9 cellular contexts compared by ENCODE assay signal in the genomic region with DNA sequence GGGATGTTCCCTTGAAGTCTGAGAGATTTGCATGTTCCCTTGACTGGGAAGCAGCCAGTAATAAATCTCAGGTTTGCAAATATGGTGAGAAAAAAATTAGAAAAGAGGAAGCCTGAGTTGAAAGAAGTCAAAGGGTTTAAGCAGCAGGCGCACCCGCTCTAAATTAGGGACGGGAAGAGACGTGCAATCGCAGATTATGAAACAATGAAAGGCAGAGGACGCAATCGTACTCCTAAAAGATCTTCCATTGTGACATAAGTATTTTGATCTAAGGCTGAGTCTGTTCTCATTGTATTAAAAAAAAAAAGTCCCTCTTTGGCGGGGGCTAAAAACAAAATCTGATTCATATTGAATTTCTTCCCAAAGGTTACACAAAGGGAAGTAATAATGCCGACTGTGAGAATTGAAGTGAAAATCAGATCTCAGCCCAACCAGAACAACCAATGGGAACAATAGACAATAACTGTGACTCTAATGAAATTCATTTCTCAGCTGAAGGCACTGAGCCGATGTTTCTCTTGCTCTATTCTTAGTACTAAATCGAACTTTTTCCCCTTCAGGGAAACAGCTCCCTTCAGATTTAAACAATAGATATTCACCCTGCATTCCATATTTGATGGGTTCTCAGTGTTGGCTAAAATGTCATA. TPM values are rescaled to one million over a fixed set of nuclear protein-coding genes. Genes with fewer than 3 reads are reported as not detected.
DNase-seq lines count a peak whose midpoint lies in the region; ATAC-seq, FAIRE-seq and TF ChIP-seq lines count a peak whose summit lies in the region.
"Had no signal": no experiment of that assay in that cellular context is flagged by ENCODE, and none has a peak within 500 bp of the region (broad histone marks: within the 10 kb centered on the region; RNA-seq: fewer than 3 reads in every experiment).

No MANE protein-coding gene starts in this region.

- FAIRE-seq in HepG2 (lab: Jason Lieb, UNC) (no peak), GM12878 (lab: Jason Lieb, UNC) (no peak)

- TF ChIP-seq EP300 in HepG2 (IDR thresholded peaks at IDR 0.05; ENCODE audit: low read depth in 2 of 2, low read length in 2 of 2) (no peak), HepG2 (CRISPR knock-in tag; IDR thresholded peaks at IDR 0.05; ENCODE audit: borderline replicate concordance) (no peak), GM12878 (IDR thresholded peaks at IDR 0.05; ENCODE audit: borderline replicate concordance in 1 of 2, control insufficient read depth in 1 of 2, low read depth in 2 of 2, low read length in 2 of 2) (no peak)

- H3K9ac ChIP-seq in liver (ENCODE audit: low read depth in 1 of 2, low read length in 2 of 2) (no peak overlapping the region), HepG2 (ENCODE audit: insufficient read depth, low read depth, low read length) (no peak overlapping the region), GM12878 (ENCODE audit: control insufficient read depth, insufficient read depth, low read length) (no peak overlapping the region)

- CTCF ChIA-PET in HepG2 (lab: Yijun Ruan, JAX; ENCODE audit: low intra/inter-chr PET ratio, low total read pairs) (no interaction called here), GM12878 (lab: Yijun Ruan, JAX) (interaction anchor here (0.7 kb wide), 1 partner anchor 12 kb away, joined by 4 read pairs; no protein-coding TSS in a partner anchor)

- H2AFZ ChIP-seq in HepG2 (ENCODE audit: low read length) = no peak overlapping the region
- peak overlapping the region; percentile 54 for H2AFZ ChIP-seq in GM12878 (ENCODE audit: control insufficient read depth, low read depth, low read length)

- SMC1A ChIA-PET in GM12878 (lab: Charles Lee; ENCODE audit: uncharacterized antibody, unreplicated experiment) = interaction anchor here (0.7 kb wide), 1 partner anchor 61 kb away, joined by 3 read pairs; no protein-coding TSS in a partner anchor

- H3K27ac ChIP-seq in liver (ENCODE audit: low read depth in 1 of 2, low read length in 2 of 2) = peak overlapping the region; percentile 20 to 31
- H3K27ac ChIP-seq in HepG2 (ENCODE audit: extremely low read length, insufficient read depth, low read length) = no peak overlapping the region
- no peak overlapping the region for H3K27ac ChIP-seq in GM12878 (ENCODE audit: control insufficient read depth, insufficient read depth)
- peak overlapping the region; percentile 24 for H3K27ac ChIP-seq in lower lobe of right lung
- H3K27ac ChIP-seq in upper lobe of right lung = peak overlapping the region; percentile 24
- H3K27ac ChIP-seq: psoas muscle had no signal

- H3K4me1 ChIP-seq in liver (ENCODE audit: control insufficient read depth in 4 of 4, insufficient read depth in 4 of 4, low read length in 3 of 4) (no peaks in the 10 kb centered on the region), HepG2 (ENCODE audit: insufficient read depth, low read length) (peaks cover 20% of the 10 kb centered on the region), GM12878 (ENCODE audit: control insufficient read depth, insufficient read depth, low read length) (no peaks in the 10 kb centered on the region), lower lobe of right lung (no peaks in the 10 kb centered on the region), upper lobe of right lung (no peaks in the 10 kb centered on the region)
- H3K4me1 ChIP-seq: psoas muscle had no signal

- H3K4me2 ChIP-seq in HepG2 (ENCODE audit: low read depth, low read length) = no peak overlapping the region
- H3K4me2 ChIP-seq in GM12878 (ENCODE audit: control insufficient read depth, insufficient read depth) = peak overlapping the region; percentile 38; the same call in 1 of the 2 replicates

- H3K36me3 ChIP-seq in liver (ENCODE audit: control insufficient read depth in 4 of 4, insufficient read depth in 3 of 4, low read depth in 1 of 4, low read length in 3 of 4) = no peaks in the 10 kb centered on the region
- H3K36me3 ChIP-seq in HepG2 (replicated peaks in 1 of 2; ENCODE audit: control insufficient read depth in 1 of 2, insufficient read depth in 2 of 2, low read length in 2 of 2) = no peaks in the 10 kb centered on the region
- H3K36me3 ChIP-seq in GM12878 (ENCODE audit: control insufficient read depth in 2 of 2, insufficient read depth in 2 of 2, low read length in 1 of 2) = no peaks in the 10 kb centered on the region
- H3K36me3 ChIP-seq in lower lobe of right lung = no peaks in the 10 kb centered on the region
- no peaks in the 10 kb centered on the region for H3K36me3 ChIP-seq in upper lobe of right lung

- H3K79me2 ChIP-seq in HepG2 (ENCODE audit: insufficient read depth, low read length) (no peaks in the 10 kb centered on the region), GM12878 (ENCODE audit: control insufficient read depth, insufficient read depth, low read length) (no peaks in the 10 kb centered on the region)

- no peak for DNase-seq in HepG2 (ENCODE audit: low spot score)
- DNase-seq in GM12878 (ENCODE audit: low read depth, low spot score) = no peak
- DNase-seq in lower lobe of right lung = peak; percentile 55
- no peak for DNase-seq in upper lobe of right lung
- no peak for DNase-seq in foreskin melanocyte
- DNase-seq in NCI-H345 (lab: John Stamatoyannopoulos, UW) = no peak
- DNase-seq: psoas muscle had no signal

- WGBS in liver = 65% methylated on average over 11 of the region's 11 CpGs
- WGBS in HepG2 (ENCODE audit: low lambda C conversion rate) = 92% methylated on average over 11 of the region's 11 CpGs
- WGBS in GM12878 (ENCODE audit: insufficient coverage, insufficient replicate concordance, low lambda C conversion rate, missing lambda C conversion rate) = 37% methylated on average over 11 of the region's 11 CpGs

- H3K4me3 ChIP-seq in liver (ENCODE audit: low read depth in 1 of 3, low read length in 3 of 3) (no peak overlapping the region), HepG2 (replicated peaks in 1 of 3; ENCODE audit: insufficient read depth in 1 of 3, low read depth in 2 of 3, low read length in 3 of 3) (no peak overlapping the region), GM12878 (0 out of 2 replicates have a peak overlapping the region, but pooled peaks have one; percentile 50), lower lobe of right lung (peak overlapping the region; percentile 6), upper lobe of right lung (no peak overlapping the region)
- H3K4me3 ChIP-seq: psoas muscle had no signal

- H4K20me1 ChIP-seq in HepG2 (ENCODE audit: insufficient read depth, low read length) (no peaks in the 10 kb centered on the region), GM12878 (ENCODE audit: control insufficient read depth, insufficient read depth) (no peaks in the 10 kb centered on the region)

- no peak for ATAC-seq in HepG2
- ATAC-seq in GM12878 = no peak
- ATAC-seq in lower lobe of right lung = no peak
- ATAC-seq in upper lobe of right lung = peak; percentile 60
- no peak for ATAC-seq in GM21825 (IDR thresholded peaks at IDR 0.05; ENCODE audit: unreplicated experiment)

- POLR2A ChIA-PET in HepG2 (lab: Yijun Ruan, JAX) = no interaction called here
- POLR2A ChIA-PET in GM12878 (lab: Charles Lee) = interaction anchor here (0.6 kb wide), 1 partner anchor 111 kb away, joined by 3 read pairs; no protein-coding TSS in a partner anchor

- TF ChIP-seq POLR2A in HepG2 (IDR thresholded peaks at IDR 0.05; ENCODE audit: insufficient read depth in 1 of 2, low read depth in 2 of 2, low read length in 2 of 2) = no peak
- no peak for TF ChIP-seq POLR2A in GM12878 (IDR thresholded peaks at IDR 0.05; ENCODE audit: low read depth, low read length)

- intact Hi-C loops in HepG2 (cut with micrococcal nuclease; ENCODE audit: unreplicated experiment) = no loop called here
- intact Hi-C loops in GM12878 (cut with micrococcal nuclease; ENCODE audit: unreplicated experiment) = no loop called here
- intact Hi-C loops in lower lobe of right lung (cut with DNase I) = no loop called here
- intact Hi-C loops in upper lobe of right lung (cut with DNase I) = no loop called here

- H3K9me3 ChIP-seq in liver (ENCODE audit: control insufficient read depth in 4 of 4, low read length in 3 of 4) (peaks cover 0 to 2% (median 0%) of the 10 kb centered on the region in 4 donors), HepG2 (ENCODE audit: low read length) (no peaks in the 10 kb centered on the region), GM12878 (replicated peaks; ENCODE audit: control insufficient read depth, insufficient read depth, low read length) (no peaks in the 10 kb centered on the region), lower lobe of right lung (no peaks in the 10 kb centered on the region), upper lobe of right lung (no peaks in the 10 kb centered on the region)

- RAD21 ChIA-PET in GM12878 (lab: Charles Lee; ENCODE audit: unreplicated experiment) = no interaction called here

- no peak for TF ChIP-seq CTCF in liver (IDR thresholded peaks at IDR 0.05; ENCODE audit: low read depth, low read length, missing input control)
- TF ChIP-seq CTCF in HepG2 (CRISPR knock-in tag; IDR thresholded peaks at IDR 0.05) = no peak
- no peak for TF ChIP-seq CTCF in GM12878 (IDR thresholded peaks at IDR 0.05 in 2 of 3, conservative IDR thresholded peaks at IDR 0.05 in 1 of 3; ENCODE audit: control insufficient read depth in 2 of 3, extremely low read depth in 1 of 3, insufficient read depth in 1 of 3, low read depth in 3 of 3, low read length in 3 of 3)
- TF ChIP-seq CTCF in lower lobe of right lung (IDR thresholded peaks at IDR 0.05) = no peak
- TF ChIP-seq CTCF in upper lobe of right lung (IDR thresholded peaks at IDR 0.05) = no peak

- in situ Hi-C loops in HepG2 (cut with HindIII; ENCODE audit: extremely low pct_ligation_motif_present, low pct_unique_long_range_greater_than_20kb) = no loop called here
- in situ Hi-C loops in GM12878 (cut with MboI) = no loop called here

- TF ChIP-seq RAD21 in liver (IDR thresholded peaks at IDR 0.05) = no peak
- no peak for TF ChIP-seq RAD21 in HepG2 (CRISPR knock-in tag; IDR thresholded peaks at IDR 0.05)
- no peak for TF ChIP-seq RAD21 in GM12878 (IDR thresholded peaks at IDR 0.05; ENCODE audit: insufficient read depth, low read depth, low read length)

- H3K27me3 ChIP-seq in liver (ENCODE audit: control insufficient read depth in 4 of 4, insufficient read depth in 4 of 4, low read length in 3 of 4) (no peaks in the 10 kb centered on the region), HepG2 (ENCODE audit: control insufficient read depth in 1 of 2, insufficient read depth in 2 of 2, low read length in 2 of 2) (no peaks in the 10 kb centered on the region), GM12878 (replicated peaks in 1 of 2; ENCODE audit: control insufficient read depth in 2 of 2, insufficient read depth in 2 of 2, low read length in 1 of 2) (no peaks in the 10 kb centered on the region), lower lobe of right lung (ENCODE audit: low read depth) (no peaks in the 10 kb centered on the region), upper lobe of right lung (no peaks in the 10 kb centered on the region)

- BruUV-seq in HepG2 (replicated peaks; lab: Mats Ljungman, UMichigan) = no TSS peak
- BruUV-seq in GM12878 (replicated peaks; lab: Mats Ljungman, UMichigan) = no TSS peak

RNA-seq across cellular contexts. Expression of gene SAT1, which starts 28.3 kb away (rescaled TPM):
- total RNA-seq in liver (100 to 1,000 TPM; 105 to 388 TPM), HepG2 (2016; rRNA removed; fragmentation: Illumina TruSeq; extraction: Trizol) (216 and 237 TPM in 2 replicates), GM12878 (2014; rRNA removed) (42.3 and 59.6 TPM in 2 replicates), GM12878 (2014; rRNA removed; fragmentation: Illumina TruSeq; extraction: Trizol) (55.9 and 59.3 TPM in 2 replicates), GM12878 (2021) (42.2 and 44.1 TPM in 2 replicates), lower lobe of right lung (716 TPM), upper lobe of right lung (784 TPM)
- polyA plus RNA-seq in liver (100 to 1,000 TPM; 204 to 780 TPM), HepG2 (2011; rRNA removed) (1,213 and 1,243 TPM in 2 replicates), GM12878 (2011; rRNA removed) (234 and 346 TPM in 2 replicates), GM12878 (2014; fragmentation: Illumina TruSeq; extraction: Trizol) (69.0 and 93.5 TPM in 2 replicates), GM12878 (2014; fragmentation: Nextera tagmentation; extraction: Ambion mirVana) (100 to 1,000 TPM; 155 to 162 TPM), GM12878 (2014; rRNA removed) (52.0 and 64.9 TPM in 2 replicates), GM12878 (2016; fragmentation: Nextera tagmentation; extraction: Ambion mirVana) (10 to 100 TPM; 55.0 to 55.6 TPM)
- total RNA-seq in HepG2 (2016; cell fraction: cytosol; rRNA removed; fragmentation: Illumina TruSeq; extraction: Trizol; ENCODE audit: low read depth) = 71.5 and 78.9 TPM in 2 replicates
- total RNA-seq in HepG2 (2016; cell fraction: insoluble cytoplasmic fraction; rRNA removed; fragmentation: Illumina TruSeq; extraction: Trizol) = 224 and 242 TPM in 2 replicates
- 183 and 209 TPM in 2 replicates for total RNA-seq in HepG2 (2016; cell fraction: membrane; rRNA removed; fragmentation: Illumina TruSeq; extraction: Trizol)
- total RNA-seq in HepG2 (2016; cell fraction: nucleus; rRNA removed; fragmentation: Illumina TruSeq; extraction: Trizol) = 221 and 242 TPM in 2 replicates
- 501 and 788 TPM in 2 replicates for polyA plus RNA-seq in HepG2 (2011; cell fraction: cytosol; rRNA removed)
- 2,273 and 3,133 TPM in 2 replicates for polyA plus RNA-seq in HepG2 (2011; cell fraction: nucleus; rRNA removed)
- polyA plus RNA-seq in HepG2 (2012) = 931 and 961 TPM in 2 replicates
- polyA plus RNA-seq in HepG2 (2016; cell fraction: cytosol; fragmentation: Illumina TruSeq; extraction: Trizol; ENCODE audit: low read depth) = 82.9 and 86.6 TPM in 2 replicates
- polyA plus RNA-seq in HepG2 (2016; cell fraction: insoluble cytoplasmic fraction; fragmentation: Illumina TruSeq; extraction: Trizol; ENCODE audit: low read depth) = 238 and 267 TPM in 2 replicates
- 166 and 177 TPM in 2 replicates for polyA plus RNA-seq in HepG2 (2016; cell fraction: membrane; fragmentation: Illumina TruSeq; extraction: Trizol; ENCODE audit: low read depth)
- polyA plus RNA-seq in HepG2 (2016; cell fraction: nucleus; fragmentation: Illumina TruSeq; extraction: Trizol; ENCODE audit: insufficient read depth, low read depth) = 367 and 400 TPM in 2 replicates
- 38.8 and 128 TPM in 2 replicates for polyA minus RNA-seq in HepG2 (2011; rRNA and poly(A)+ RNA removed; ENCODE audit: low replicate concordance)
- polyA minus RNA-seq in HepG2 (2011; cell fraction: cytosol; rRNA and poly(A)+ RNA removed) = 149 and 175 TPM in 2 replicates
- polyA minus RNA-seq in HepG2 (2011; cell fraction: nucleus; rRNA and poly(A)+ RNA removed) = 734 and 963 TPM in 2 replicates
- 352 and 394 TPM in 2 replicates for total RNA-seq in GM12878 (2013; cell fraction: nucleolus; rRNA removed)
- polyA plus RNA-seq in GM12878 (2011; ENCODE audit: low read depth) = 105 TPM
- polyA plus RNA-seq in GM12878 (2011; cell fraction: cytosol; rRNA removed) = 83.6 and 114 TPM in 2 replicates
- polyA plus RNA-seq in GM12878 (2011; cell fraction: nucleus; rRNA removed) = 314 and 466 TPM in 2 replicates
- polyA plus RNA-seq in GM12878 (2012) = 109 and 136 TPM in 2 replicates
- polyA minus RNA-seq in GM12878 (2011; rRNA and poly(A)+ RNA removed) = 57.9 and 63.6 TPM in 2 replicates
- 19.1 and 20.5 TPM in 2 replicates for polyA minus RNA-seq in GM12878 (2011; cell fraction: cytosol; rRNA and poly(A)+ RNA removed)
- polyA minus RNA-seq in GM12878 (2011; cell fraction: nucleus; rRNA and poly(A)+ RNA removed) = 81.4 and 82.6 TPM in 2 replicates

Comparison
In these comparisons a context has a peak if more than half of its experiments do, and no peak if none do; other contexts are left out.
1. H3K27ac ChIP-seq: peak in liver (2 of 2), lower lobe of right lung (single experiment) and upper lobe of right lung (single experiment); none in HepG2 (single experiment) and GM12878 (single experiment).
2. H3K4me3 ChIP-seq: peak in GM12878 (single experiment) and lower lobe of right lung (single experiment); none in liver (0 of 3), HepG2 (0 of 3) and upper lobe of right lung (single experiment).